ENCODE assay signal across 28 cellular contexts in the genomic region with DNA sequence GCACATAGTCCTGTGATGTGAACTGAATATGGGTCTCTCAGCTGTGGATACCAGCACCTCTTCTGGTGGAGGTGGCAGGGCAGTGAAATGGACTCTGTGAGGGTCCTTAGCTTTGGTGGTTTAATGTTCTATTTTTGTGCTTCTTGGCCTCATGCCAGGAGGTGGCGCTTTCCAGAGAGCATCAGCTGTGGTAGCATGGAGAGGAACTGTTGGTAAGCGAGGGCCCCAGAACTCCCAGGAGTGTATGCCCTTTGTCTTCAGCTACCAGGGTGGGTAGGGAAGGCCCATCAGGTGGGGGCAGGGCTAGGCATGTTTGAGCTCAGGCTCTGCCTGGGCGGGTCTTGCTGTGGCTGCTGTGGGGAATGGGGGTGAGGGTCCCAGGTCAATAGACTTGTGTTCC.
DNase-seq lines count a peak whose midpoint lies in the region; ATAC-seq, FAIRE-seq and TF ChIP-seq lines count a peak whose summit lies in the region.
"Had no signal": no experiment of that assay in that cellular context is flagged by ENCODE, and none has a peak within 500 bp of the region (broad histone marks: within the 10 kb centered on the region; RNA-seq: fewer than 3 reads in every experiment).

No MANE protein-coding gene starts in this region.

- H3K4me2 ChIP-seq in Loucy (ENCODE audit: low read depth, low read length, poor library complexity, severe bottlenecking) (no peak overlapping the region), K562 (ENCODE audit: insufficient read depth, low read length) (no peak overlapping the region), HepG2 (ENCODE audit: low read depth, low read length) (no peak overlapping the region)

- H3K9me3 ChIP-seq in Loucy (ENCODE audit: insufficient read depth, low read depth, low read length) (no peaks in the 10 kb centered on the region), K562 (replicated peaks; ENCODE audit: control insufficient read depth, insufficient read depth, low read depth, low read length) (no peaks in the 10 kb centered on the region), HepG2 (ENCODE audit: low read length) (no peaks in the 10 kb centered on the region)
- H3K9me3 ChIP-seq: body of pancreas, Peyer's patch, psoas muscle, uterus had no signal

- H3K36me3 Mint-ChIP-seq in nephron progenitor cell (ENCODE audit: low read depth) (peaks cover 13% of the 10 kb centered on the region), CD14-positive monocyte (no peaks in the 10 kb centered on the region)
- H3K36me3 Mint-ChIP-seq: CD4-positive, CD25-positive, alpha-beta regulatory T cell had no signal

- no peaks in the 10 kb centered on the region for H3K9me2 ChIP-seq in Loucy (replicated peaks; ENCODE audit: low read depth, low read length)

- H3K27me3 Mint-ChIP-seq in stimulated activated naive CD8-positive, alpha-beta T cell treated with anti-CD3 and anti-CD28 coated beads, Interleukin-15, amount 100 ng/mL, for 72 hours, result no peaks in the 10 kb centered on the region
- H3K27me3 Mint-ChIP-seq in nephron progenitor cell (ENCODE audit: low read depth, poor library complexity), result peaks cover 6% of the 10 kb centered on the region
- peaks cover 0 to 2% (median 0%) of the 10 kb centered on the region in 3 donors for H3K27me3 Mint-ChIP-seq in CD14-positive monocyte (ENCODE audit: low read depth in 3 of 3)
- H3K27me3 Mint-ChIP-seq: CD4-positive, CD25-positive, alpha-beta regulatory T cell had no signal

- H3K9me1 ChIP-seq in K562 (ENCODE audit: control insufficient read depth, insufficient read depth, low read length), result no peaks in the 10 kb centered on the region

- H4K20me1 ChIP-seq in Loucy (ENCODE audit: insufficient read depth, low read length, poor library complexity, severe bottlenecking) (no peaks in the 10 kb centered on the region), K562 (replicated peaks; ENCODE audit: control insufficient read depth, insufficient read depth, low read length) (no peaks in the 10 kb centered on the region), HepG2 (ENCODE audit: insufficient read depth, low read length) (no peaks in the 10 kb centered on the region)

- H3K4me1 ChIP-seq in Loucy (ENCODE audit: insufficient read depth, low read length, poor library complexity, severe bottlenecking) (no peaks in the 10 kb centered on the region), K562 (replicated peaks in 1 of 2; ENCODE audit: control insufficient read depth in 2 of 2, insufficient read depth in 2 of 2, low read length in 2 of 2) (no peaks in the 10 kb centered on the region), HepG2 (ENCODE audit: insufficient read depth, low read length) (no peaks in the 10 kb centered on the region)
- H3K4me1 ChIP-seq: body of pancreas, Peyer's patch, psoas muscle, sigmoid colon, uterus had no signal

- WGBS in K562 (ENCODE audit: insufficient coverage, low coverage, missing lambda C conversion rate), result 0% methylated on average over 2 of the region's 3 CpGs
- WGBS in HepG2 (ENCODE audit: low lambda C conversion rate), result 30% methylated on average over 2 of the region's 3 CpGs

- no peaks in the 10 kb centered on the region for H3K27me3 ChIP-seq in Loucy (ENCODE audit: insufficient read depth, low read length, poor library complexity, severe bottlenecking)
- H3K27me3 ChIP-seq in K562 (ENCODE audit: control insufficient read depth in 2 of 2, insufficient read depth in 2 of 2, low read length in 2 of 2), result no peaks in the 10 kb centered on the region
- no peaks in the 10 kb centered on the region; a peak in 1 of 5 replicates for H3K27me3 ChIP-seq in HepG2 (ENCODE audit: control insufficient read depth in 1 of 2, insufficient read depth in 2 of 2, low read length in 2 of 2)
- H3K27me3 ChIP-seq: body of pancreas, Peyer's patch, sigmoid colon, uterus had no signal

- H3K36me3 ChIP-seq in Loucy (ENCODE audit: insufficient read depth, low read length) (no peaks in the 10 kb centered on the region), K562 (ENCODE audit: control insufficient read depth, insufficient read depth, low read length) (no peaks in the 10 kb centered on the region), HepG2 (replicated peaks in 1 of 2; ENCODE audit: control insufficient read depth in 1 of 2, insufficient read depth in 2 of 2, low read length in 2 of 2) (no peaks in the 10 kb centered on the region)
- H3K36me3 ChIP-seq: Peyer's patch, sigmoid colon, thoracic aorta, uterus had no signal

- H3K4me1 Mint-ChIP-seq in stimulated activated naive CD8-positive, alpha-beta T cell treated with anti-CD3 and anti-CD28 coated beads, Interleukin-15, amount 100 ng/mL, for 72 hours, result peaks cover 71% of the 10 kb centered on the region
- H3K4me1 Mint-ChIP-seq in nephron progenitor cell, result peaks cover 7% of the 10 kb centered on the region
- no peaks in the 10 kb centered on the region for H3K4me1 Mint-ChIP-seq in CD14-positive monocyte

- H3K27ac Mint-ChIP-seq in stimulated activated naive CD8-positive, alpha-beta T cell treated with anti-CD3 and anti-CD28 coated beads, Interleukin-15, amount 100 ng/mL, for 72 hours, result peak overlapping the region; percentile 36 to 64
- H3K27ac Mint-ChIP-seq in nephron progenitor cell, result peak overlapping the region; percentile 26
- H3K27ac Mint-ChIP-seq in CD14-positive monocyte, result no peak overlapping the region
- H3K27ac Mint-ChIP-seq: CD4-positive, CD25-positive, alpha-beta regulatory T cell had no signal

- H3K27ac ChIP-seq in K562 (ENCODE audit: extremely low read depth, low read depth, low read length) (no peak overlapping the region), HepG2 (ENCODE audit: extremely low read length, insufficient read depth, low read length) (no peak overlapping the region)
- H3K27ac ChIP-seq: body of pancreas, Peyer's patch, psoas muscle, sigmoid colon, thoracic aorta, uterus had no signal

- intact Hi-C loops in K562 (cut with micrococcal nuclease) (no loop called here), CD14-positive monocyte (cut with micrococcal nuclease) (no loop called here), HepG2 (cut with micrococcal nuclease; ENCODE audit: unreplicated experiment) (no loop called here)

- in situ Hi-C loops in K562 (cut with MboI) (no loop called here), HepG2 (cut with HindIII; ENCODE audit: extremely low pct_ligation_motif_present, low pct_unique_long_range_greater_than_20kb) (no loop called here)

- TF ChIP-seq RAD21 in K562 (CRISPR knock-in tag; conservative IDR thresholded peaks at IDR 0.05 in 1 of 2, IDR thresholded peaks at IDR 0.05 in 1 of 2) (no peak), HepG2 (CRISPR knock-in tag; IDR thresholded peaks at IDR 0.05) (no peak)

- H3K4me3 ChIP-seq in Loucy (ENCODE audit: low read length, poor library complexity, severe bottlenecking) (no peak overlapping the region), K562 (no peak overlapping the region), HepG2 (replicated peaks in 1 of 3; ENCODE audit: insufficient read depth in 1 of 3, low read depth in 2 of 3, low read length in 3 of 3) (no peak overlapping the region)
- H3K4me3 ChIP-seq: body of pancreas, Peyer's patch, psoas muscle, sigmoid colon, thoracic aorta, uterus had no signal

- H3K9me3 Mint-ChIP-seq in stimulated activated naive CD8-positive, alpha-beta T cell treated with anti-CD3 and anti-CD28 coated beads, Interleukin-15, amount 100 ng/mL, for 72 hours, result peaks cover 29 to 49% of the 10 kb centered on the region in 2 donors
- H3K9me3 Mint-ChIP-seq in nephron progenitor cell, result peaks cover 42% of the 10 kb centered on the region
- H3K9me3 Mint-ChIP-seq in CD14-positive monocyte, result peaks cover 9 to 27% (median 18%) of the 10 kb centered on the region in 7 donors

- H3K9ac ChIP-seq in Loucy (ENCODE audit: low read depth, low read length, poor library complexity, severe bottlenecking) (no peak overlapping the region), K562 (ENCODE audit: insufficient read depth in 1 of 2, low read depth in 2 of 2, low read length in 2 of 2) (no peak overlapping the region), HepG2 (ENCODE audit: insufficient read depth, low read depth, low read length) (no peak overlapping the region)

- FAIRE-seq in K562 (lab: Jason Lieb, UNC) (no peak), HepG2 (lab: Jason Lieb, UNC) (no peak)
- FAIRE-seq: GM12892 had no signal

- CTCF ChIA-PET in K562 (lab: Yijun Ruan, JAX; ENCODE audit: low intra/inter-chr PET ratio), result no interaction called here
- CTCF ChIA-PET in HepG2 (lab: Yijun Ruan, JAX; ENCODE audit: low intra/inter-chr PET ratio, low total read pairs), result no interaction called here

- DNase-seq in stimulated activated naive CD8-positive, alpha-beta T cell treated with anti-CD3 and anti-CD28 coated beads, Interleukin-15, amount 100 ng/mL, for 72 hours, result no peak
- DNase-seq in stimulated activated naive CD8-positive, alpha-beta T cell treated with anti-CD3 and anti-CD28 coated beads, Interleukin-15, Interleukin-2, amounts not matched to agents 100 U/mL and 50 U/mL, for 24 hours, result no peak
- DNase-seq in K562 (ENCODE audit: extremely low read depth in 1 of 4, low spot score in 3 of 4), result no peak
- DNase-seq in nephron progenitor cell, result no peak
- DNase-seq in GM20000 (ENCODE audit: low spot score), result no peak
- no peak for DNase-seq in CD14-positive monocyte (ENCODE audit: low spot score)
- DNase-seq in HepG2 (ENCODE audit: low spot score), result no peak
- DNase-seq: activated gamma-delta T cell treated with Interleukin-2 at 50 U/mL for 16 hours; body of pancreas; CD4-positive, CD25-positive, alpha-beta regulatory T cell; dermis blood vessel endothelial cell; GOT3; hippocampal formation; NCI-H1092; NCI-H1930; NCI-H446 treated with DMSO at 0.1 percent for 48 hours; occipital lobe; Peyer's patch; psoas muscle; SHP77 treated with DMSO at 0.1 percent for 48 hours; sigmoid colon; stimulated activated naive CD4-positive, alpha-beta T cell; uterus had no signal

- H3K79me2 ChIP-seq in Loucy (ENCODE audit: insufficient read depth, low read length) (no peaks in the 10 kb centered on the region), K562 (ENCODE audit: control insufficient read depth, insufficient read depth, low read length) (no peaks in the 10 kb centered on the region), HepG2 (ENCODE audit: insufficient read depth, low read length) (no peaks in the 10 kb centered on the region)

- ATAC-seq in stimulated activated naive CD8-positive, alpha-beta T cell treated with anti-CD3 and anti-CD28 coated beads, Interleukin-15, amount 100 ng/mL, for 72 hours, result no peak
- ATAC-seq in stimulated activated naive CD8-positive, alpha-beta T cell treated with anti-CD3 and anti-CD28 coated beads, Interleukin-15, Interleukin-2, amounts not matched to agents 100 U/mL and 50 U/mL, for 24 hours, result no peak
- no peak for ATAC-seq in K562
- ATAC-seq in HepG2, result no peak
- ATAC-seq: activated CD4-positive, CD25-positive, alpha-beta regulatory T cell treated with anti-CD3 and anti-CD28 coated beads, Interleukin-2, amount 50 U/mL, for 24 hours; body of pancreas; left lobe of liver; psoas muscle had no signal

- TF ChIP-seq CTCF in Loucy (conservative IDR thresholded peaks at IDR 0.05; ENCODE audit: low read length), result peak; percentile 30
- TF ChIP-seq CTCF in K562 (IDR thresholded peaks at IDR 0.05 in 2 of 3, conservative IDR thresholded peaks at IDR 0.05 in 1 of 3; ENCODE audit: insufficient read depth in 2 of 3, low read depth in 1 of 3, low read length in 3 of 3), result no peak
- TF ChIP-seq CTCF in nephron progenitor cell (IDR thresholded peaks at IDR 0.05), result no peak
- TF ChIP-seq CTCF in GM20000 (IDR thresholded peaks at IDR 0.05; ENCODE audit: extremely low read depth, missing control alignments), result no peak
- TF ChIP-seq CTCF in CD14-positive monocyte (IDR thresholded peaks at IDR 0.05), result no peak
- no peak for TF ChIP-seq CTCF in HepG2 (CRISPR knock-in tag; IDR thresholded peaks at IDR 0.05)

- H2AFZ ChIP-seq in Loucy (ENCODE audit: low read length) (no peak overlapping the region; the same call in 1 of the 2 replicates), K562 (ENCODE audit: low read depth, low read length) (no peak overlapping the region), HepG2 (ENCODE audit: low read length) (no peak overlapping the region)

- no peaks in the 10 kb centered on the region for H3F3A ChIP-seq in Loucy (ENCODE audit: low read depth)

- H3K4me3 Mint-ChIP-seq in stimulated activated naive CD8-positive, alpha-beta T cell treated with anti-CD3 and anti-CD28 coated beads, Interleukin-15, amount 100 ng/mL, for 72 hours, result no peak overlapping the region
- no peak overlapping the region for H3K4me3 Mint-ChIP-seq in nephron progenitor cell
- H3K4me3 Mint-ChIP-seq in CD14-positive monocyte, result no peak overlapping the region
- H3K4me3 Mint-ChIP-seq: CD4-positive, CD25-positive, alpha-beta regulatory T cell had no signal

- TF ChIP-seq EP300 in K562 (IDR thresholded peaks at IDR 0.05; ENCODE audit: low read length) (no peak), HepG2 (IDR thresholded peaks at IDR 0.05; ENCODE audit: low read depth in 2 of 2, low read length in 2 of 2) (no peak), HepG2 (CRISPR knock-in tag; IDR thresholded peaks at IDR 0.05; ENCODE audit: borderline replicate concordance) (no peak)

- no TSS peak for BruUV-seq in K562 (replicated peaks; lab: Mats Ljungman, UMichigan)
- no TSS peak for BruUV-seq in HepG2 (replicated peaks; lab: Mats Ljungman, UMichigan)

- POLR2A ChIA-PET in K562 (lab: Yijun Ruan, JAX), result no interaction called here
- POLR2A ChIA-PET in HepG2 (lab: Yijun Ruan, JAX), result no interaction called here

- TF ChIP-seq POLR2A in K562 (conservative IDR thresholded peaks at IDR 0.05) (no peak), HepG2 (IDR thresholded peaks at IDR 0.05; ENCODE audit: insufficient read depth in 1 of 2, low read depth in 2 of 2, low read length in 2 of 2) (no peak)

Comparison
In these comparisons a context has a peak if more than half of its experiments do, and no peak if none do; other contexts are left out.
1. H3K27ac Mint-ChIP-seq: peak in stimulated activated naive CD8-positive, alpha-beta T cell treated with anti-CD3 and anti-CD28 coated beads, Interleukin-15, amount 100 ng/mL, for 72 hours (2 of 2) and nephron progenitor cell (single experiment); none in CD14-positive monocyte (0 of 7).